ENCODE assay signal across 1 cellular context in the genomic region with DNA sequence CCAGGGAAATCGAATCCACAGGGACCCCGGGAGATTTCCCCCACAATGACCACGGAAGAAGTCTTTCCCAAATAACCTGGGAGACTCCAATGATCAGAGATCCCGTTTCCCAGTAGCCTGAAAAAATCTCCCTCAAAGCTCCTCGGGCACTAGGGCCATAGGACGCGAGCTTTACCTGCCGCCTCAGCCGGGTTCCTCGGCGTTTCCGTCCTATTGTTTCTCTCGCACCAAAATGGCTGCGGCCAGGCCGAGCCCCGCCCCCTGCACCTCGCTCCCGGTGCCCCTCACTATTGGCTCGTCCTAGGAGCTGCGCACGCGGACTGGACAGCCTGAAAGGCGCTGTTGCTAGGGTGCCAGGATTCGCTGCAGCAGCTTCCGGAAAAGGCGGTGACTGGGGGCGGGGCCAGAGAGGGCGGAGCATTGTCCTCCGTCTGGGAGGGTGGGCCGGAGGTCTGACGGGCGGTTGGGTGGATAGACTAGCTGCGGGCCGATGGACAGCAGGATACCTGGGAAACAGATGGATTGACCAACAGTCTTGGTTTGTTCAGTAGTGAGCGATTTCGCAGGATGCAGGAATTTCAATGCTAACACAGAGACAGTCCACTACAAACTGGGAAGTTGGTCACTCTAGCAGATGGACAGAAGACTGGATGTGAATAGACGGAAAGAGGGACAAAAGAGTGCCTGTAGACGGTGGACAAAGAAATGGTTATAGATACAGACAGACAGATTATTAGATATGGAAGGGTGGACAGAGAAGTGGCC.
TF ChIP-seq lines count a peak whose summit lies in the region.

IP6K2 (minus strand) TSS at position 240 of the 765 bp plus-strand sequence. CDS start 21,930 bp downstream, outside the sequence.

TF ChIP-seq in GM23338, 12 proteins besides CTCF, POLR2A, EP300 and RAD21 (continued from another document):
- no peak for TF ChIP-seq REST (IDR thresholded peaks at IDR 0.05; ENCODE audit: unreplicated experiment)
- peak; percentile 38; the same call in 1 of the 2 replicates for TF ChIP-seq CREB1 (CRISPR knock-in tag; IDR thresholded peaks at IDR 0.05; ENCODE audit: low read depth)
- TF ChIP-seq EZH2phosphoT487 (IDR thresholded peaks at IDR 0.05; ENCODE audit: unreplicated experiment) = no peak
- peak; percentile 64; the same call in 1 of the 2 replicates for TF ChIP-seq ETS1 (IDR thresholded peaks at IDR 0.05)
- TF ChIP-seq POLR2AphosphoS5 (IDR thresholded peaks at IDR 0.05; ENCODE audit: low read depth) = peak; percentile 86
